22 cellular contexts compared by ENCODE assay signal in genomic region chr2:160562730-160563129, GRCh38.
DNase-seq lines count a peak whose midpoint lies in the region; ATAC-seq and TF ChIP-seq lines count a peak whose summit lies in the region.
"Had no signal": no experiment of that assay in that cellular context is flagged by ENCODE, and none has a peak within 500 bp of the region (broad histone marks: within the 10 kb centered on the region; RNA-seq: fewer than 3 reads in every experiment).

No MANE protein-coding gene starts in this region.

- H3K4me3 ChIP-seq in PC-3 (ENCODE audit: low read length) (peak overlapping the region; percentile 28; the same call in 1 of the 2 replicates), adipocyte (ENCODE audit: low read length) (no peak overlapping the region)
- H3K4me3 ChIP-seq: BLaER1 treated with 17β-estradiol and CSF1 and Interleukin-3, amounts not matched to agents 10 nM and 100 nM; GM12878; GM23248; HAP-1 had no signal

- peaks cover 0 to under 1% (median 0%) of the 10 kb centered on the region in 3 donors for H3K27me3 Mint-ChIP-seq in CD14-positive monocyte (ENCODE audit: low read depth in 3 of 3)
- peaks cover 0 to 8% (median 3%) of the 10 kb centered on the region in 3 donors for H3K27me3 Mint-ChIP-seq in immature natural killer cell (ENCODE audit: low read depth in 3 of 3)
- H3K27me3 Mint-ChIP-seq: CD4-positive, CD25-positive, alpha-beta regulatory T cell had no signal

- no peaks in the 10 kb centered on the region for H3K27me3 ChIP-seq in PC-3 (ENCODE audit: low read length)
- H3K27me3 ChIP-seq in adipocyte (replicated peaks; ENCODE audit: control insufficient read depth, insufficient read depth, low read length): no peaks in the 10 kb centered on the region
- H3K27me3 ChIP-seq: BLaER1 treated with 17β-estradiol and CSF1 and Interleukin-3, amounts not matched to agents 10 nM and 100 nM had no signal

- no peaks in the 10 kb centered on the region for H3K9me2 ChIP-seq in PC-3 (replicated peaks; ENCODE audit: low read length)

- H3K9me3 Mint-ChIP-seq in CD14-positive monocyte (peaks cover 0 to 5% (median 0%) of the 10 kb centered on the region in 7 donors), immature natural killer cell (no peaks in the 10 kb centered on the region)
- H3K9me3 Mint-ChIP-seq: CD8-positive, alpha-beta memory T cell had no signal

- H3K27ac ChIP-seq in PC-3 (ENCODE audit: low read length) (peak overlapping the region; percentile 93), epithelial cell of prostate (peak overlapping the region; percentile 69)
- H3K27ac ChIP-seq: HL-60 had no signal

- no peak overlapping the region for H3K4me3 Mint-ChIP-seq in CD14-positive monocyte
- no peak overlapping the region for H3K4me3 Mint-ChIP-seq in immature natural killer cell
- H3K4me3 Mint-ChIP-seq: B cell; CD4-positive, CD25-positive, alpha-beta regulatory T cell; CD8-positive, alpha-beta memory T cell had no signal

- no peaks in the 10 kb centered on the region for H4K20me1 ChIP-seq in PC-3 (ENCODE audit: low read length)
- H4K20me1 ChIP-seq: BLaER1 treated with 17β-estradiol and CSF1 and Interleukin-3, amounts not matched to agents 10 nM and 100 nM had no signal

- H3K4me2 ChIP-seq in PC-3 (ENCODE audit: low read length): peak overlapping the region; percentile 70

- intact Hi-C loops in CD14-positive monocyte (cut with micrococcal nuclease): no loop called here
- intact Hi-C loops in PC-3 (cut with micrococcal nuclease): loop anchor here (5.0 kb wide), 1 partner anchor 70 kb away; the partner anchor contains the start of gene RBMS1

- DNase-seq in CD14-positive monocyte (ENCODE audit: low spot score) (no peak), PC-3 (peak; percentile 76), adipocyte (ENCODE audit: low read depth) (peak; percentile 5), epithelial cell of prostate (ENCODE audit: low read depth, low spot score) (no peak), hypothalamus (lab: John Stamatoyannopoulos, UW) (no peak), NCI-H1436 treated with DMSO at 0.1 percent for 48 hours (lab: John Stamatoyannopoulos, UW) (no peak), immature natural killer cell (no peak)
- DNase-seq: 8988T; CD4-positive, CD25-positive, alpha-beta regulatory T cell; CD8-positive, alpha-beta memory T cell; COR-L47; DMS 273 treated with DMSO at 0.1 percent for 48 hours; DMS53; DND-41; EL; GM23248 had no signal

- H3K27ac Mint-ChIP-seq in CD14-positive monocyte (peak overlapping the region; percentile 32 to 77 (median 74)), immature natural killer cell (no peak overlapping the region)
- H3K27ac Mint-ChIP-seq: B cell; CD4-positive, CD25-positive, alpha-beta regulatory T cell; CD8-positive, alpha-beta memory T cell had no signal

- H3K4me1 Mint-ChIP-seq in CD14-positive monocyte (peaks cover 73% of the 10 kb centered on the region), immature natural killer cell (no peaks in the 10 kb centered on the region)
- H3K4me1 Mint-ChIP-seq: B cell had no signal

- H3K36me3 Mint-ChIP-seq in CD14-positive monocyte (no peaks in the 10 kb centered on the region), immature natural killer cell (no peaks in the 10 kb centered on the region)
- H3K36me3 Mint-ChIP-seq: CD4-positive, CD25-positive, alpha-beta regulatory T cell had no signal

- H3K36me3 ChIP-seq in PC-3 (ENCODE audit: low read depth, low read length) (no peaks in the 10 kb centered on the region), adipocyte (ENCODE audit: control insufficient read depth, insufficient read depth, low read length, severe bottlenecking) (no peaks in the 10 kb centered on the region)
- H3K36me3 ChIP-seq: BLaER1 treated with 17β-estradiol and CSF1 and Interleukin-3, amounts not matched to agents 10 nM and 100 nM; HAP-1 had no signal

- peaks cover 9% of the 10 kb centered on the region for H3F3A ChIP-seq in PC-3 (ENCODE audit: low read length, unreplicated experiment)

- peaks cover 30% of the 10 kb centered on the region for H3K4me1 ChIP-seq in PC-3 (ENCODE audit: insufficient read depth, low read length)
- H3K4me1 ChIP-seq in adipocyte (ENCODE audit: control insufficient read depth, insufficient read depth, low read length): peaks cover 27% of the 10 kb centered on the region
- H3K4me1 ChIP-seq: HAP-1 had no signal

- no peak overlapping the region for H2AFZ ChIP-seq in PC-3 (ENCODE audit: low read length)

- H3K9me3 ChIP-seq in PC-3 (ENCODE audit: low read length) (no peaks in the 10 kb centered on the region), adipocyte (ENCODE audit: control insufficient read depth, low read length) (no peaks in the 10 kb centered on the region)
- H3K9me3 ChIP-seq: BLaER1 treated with 17β-estradiol and CSF1 and Interleukin-3, amounts not matched to agents 10 nM and 100 nM; HAP-1 had no signal

- TF ChIP-seq CTCF in CD14-positive monocyte (IDR thresholded peaks at IDR 0.05) (no peak), PC-3 (conservative IDR thresholded peaks at IDR 0.05; ENCODE audit: low read depth, low read length) (no peak)

- no peaks in the 10 kb centered on the region for H3K79me2 ChIP-seq in PC-3 (ENCODE audit: low read length)

- H3K9ac ChIP-seq in PC-3 (ENCODE audit: low read length): peak overlapping the region; percentile 61
- H3K9ac ChIP-seq in adipocyte (ENCODE audit: low read length): no peak overlapping the region
- H3K9ac ChIP-seq: BLaER1 treated with 17β-estradiol and CSF1 and Interleukin-3, amounts not matched to agents 10 nM and 100 nM; GM23248 had no signal

- CTCF ChIA-PET in PC-3 (lab: Charles Lee): interaction anchor here (0.6 kb wide), 1 partner anchor 151 kb away, joined by 3 read pairs; no protein-coding TSS in a partner anchor

- POLR2A ChIA-PET in PC-3 (lab: Charles Lee; ENCODE audit: unreplicated experiment): no interaction called here

- peak; percentile 62 for ATAC-seq in PC-3
- ATAC-seq in GM19324 (IDR thresholded peaks at IDR 0.05; ENCODE audit: low FRiP score, unreplicated experiment): no peak
- ATAC-seq: GM12878 had no signal

- no TSS peak for BruUV-seq in PC-3 (replicated peaks; lab: Mats Ljungman, UMichigan)

Comparison
In these comparisons a context has a peak if more than half of its experiments do, and no peak if none do; other contexts are left out.
1. DNase-seq: peak in PC-3 (single experiment) and adipocyte (single experiment); none in CD14-positive monocyte (single experiment), epithelial cell of prostate (single experiment), hypothalamus (0 of 51), NCI-H1436 treated with DMSO at 0.1 percent for 48 hours (single experiment) and immature natural killer cell (0 of 3).
2. H3K27ac Mint-ChIP-seq: peak in CD14-positive monocyte (7 of 7); none in immature natural killer cell (0 of 6).